In genomic region chr12:55930771-55931316, GRCh38 we compare ENCODE assay signal across 8 cellular contexts. TPM values are rescaled to one million over a fixed set of nuclear protein-coding genes. Genes with fewer than 3 reads are reported as not detected.
DNase-seq lines count a peak whose midpoint lies in the region; ATAC-seq and TF ChIP-seq lines count a peak whose summit lies in the region.

Gene DGKA, plus strand, starts transcription at chr12:55931162. Its CDS starts 5,342 bp downstream, at chr12:55936504.

- H3K9me3 Mint-ChIP-seq in memory B cell, result no peaks in the 10 kb centered on the region

- DNase-seq in NCI-H524 treated with DMSO at 0.1 percent for 48 hours (lab: John Stamatoyannopoulos, UW) (peak; percentile 5), dorsolateral prefrontal cortex (peak in 1 of 10 donors; percentile 5), memory B cell (ENCODE audit: low spot score in 2 of 2) (peak in 1 of 2 donors; percentile 44)
- DNase-seq in activated CD4-positive, alpha-beta T cell treated with anti-CD3 and anti-CD28 coated beads, Interleukin-2, amount 50 U/mL, for 1 hour, result peak; percentile 69
- peak; percentile 47 for DNase-seq in stimulated activated CD8-positive, alpha-beta memory T cell treated with anti-CD3 and anti-CD28 coated beads, Interleukin-12 subunit alpha, Interleukin-12 subunit beta, amount 100 ng/mL, for 1 hour (ENCODE audit: low read depth)

- peak; percentile 20 for ATAC-seq in GM21619 (IDR thresholded peaks at IDR 0.05; ENCODE audit: unreplicated experiment)
- peak; percentile 7 for ATAC-seq in memory B cell (ENCODE audit: low read depth)
- ATAC-seq in HG03135 (IDR thresholded peaks at IDR 0.05; ENCODE audit: unreplicated experiment), result no peak

- peak; percentile 83 for TF ChIP-seq CTCF in C4-2B (conservative IDR thresholded peaks at IDR 0.05)
- TF ChIP-seq CTCF in dorsolateral prefrontal cortex (IDR thresholded peaks at IDR 0.05 in 54 of 56, conservative IDR thresholded peaks at IDR 0.05 in 2 of 56; ENCODE audit: low read depth in 1 of 56, partially characterized antibody in 56 of 56), result peak in 55 of 56 donors; percentile 20 to 64 (median 52)

- intact Hi-C loops in dorsolateral prefrontal cortex (cut with DNase I), result loop anchor here (5.0 kb wide), 1 partner anchor 41 kb away; the partner anchor contains the start of gene RAB5B (in 2 of the 2)

- H3K4me1 Mint-ChIP-seq in memory B cell, result peaks cover 49% of the 10 kb centered on the region

- H3K27ac ChIP-seq in C4-2B (peak within 1 kb of the TSS; percentile 45), dorsolateral prefrontal cortex (peak within 1 kb of the TSS in 58 of 59 donors; percentile 16 to 99 (median 70))

- H3K27ac Mint-ChIP-seq in memory B cell, result peak within 1 kb of the TSS; percentile 95

- H3K27me3 ChIP-seq in dorsolateral prefrontal cortex, result no peaks in the 10 kb centered on the region

- H3K4me3 ChIP-seq in dorsolateral prefrontal cortex, result peak within 1 kb of the TSS; percentile 48 to 88 (median 75)

- peak within 1 kb of the TSS; percentile 99 for H3K4me3 Mint-ChIP-seq in memory B cell

- H3K36me3 Mint-ChIP-seq in memory B cell, result peaks cover 13% of the 10 kb centered on the region

- no peaks in the 10 kb centered on the region for H3K27me3 Mint-ChIP-seq in memory B cell

RNA-seq across cellular contexts. Expression of gene DGKA, which starts in this region (rescaled TPM):
- 10 to 100 TPM; 23.7 to 83.8 (median 48.3) TPM for total RNA-seq in dorsolateral prefrontal cortex
